Comparison of ENCODE assay signal across 21 cellular contexts in the genomic region with DNA sequence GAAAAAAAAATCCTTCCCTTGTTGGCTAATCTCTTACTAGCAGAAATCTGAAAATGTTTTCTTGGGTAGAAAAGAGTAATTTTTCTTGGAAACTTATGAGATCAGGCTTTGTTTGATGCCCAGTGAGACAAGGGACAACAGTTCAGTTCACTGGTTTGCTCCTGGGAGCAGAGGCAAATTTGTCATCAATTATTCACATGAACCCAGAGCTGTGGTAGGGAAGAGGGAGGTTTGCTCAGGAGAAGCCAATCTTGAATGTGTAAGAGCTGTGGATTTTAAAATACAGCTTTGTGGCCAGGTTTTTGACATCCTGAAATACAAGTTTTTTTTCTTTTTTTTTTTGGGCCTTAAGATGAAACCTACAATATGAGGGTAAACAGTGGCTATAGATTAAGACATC.
DNase-seq lines count a peak whose midpoint lies in the region; ATAC-seq, FAIRE-seq and TF ChIP-seq lines count a peak whose summit lies in the region.
"Had no signal": no experiment of that assay in that cellular context is flagged by ENCODE, and none has a peak within 500 bp of the region (broad histone marks: within the 10 kb centered on the region; RNA-seq: fewer than 3 reads in every experiment).

No MANE protein-coding gene starts in this region.

- no peaks in the 10 kb centered on the region for H3K9me3 ChIP-seq in astrocyte (ENCODE audit: insufficient read depth, low read depth, low read length)
- H3K9me3 ChIP-seq in mesenchymal stem cell (ENCODE audit: control insufficient read depth, low read length) = peaks cover 8% of the 10 kb centered on the region
- no peaks in the 10 kb centered on the region for H3K9me3 ChIP-seq in upper lobe of left lung

- no peak for TF ChIP-seq CTCF in astrocyte (IDR thresholded peaks at IDR 0.05; ENCODE audit: insufficient read depth, low read depth, low read length)
- TF ChIP-seq CTCF in upper lobe of left lung (IDR thresholded peaks at IDR 0.05) = no peak

- ATAC-seq in GM18505 (IDR thresholded peaks at IDR 0.05; ENCODE audit: unreplicated experiment) (no peak), upper lobe of left lung (ENCODE audit: low FRiP score in 2 of 2) (no peak)
- ATAC-seq: HepG2 had no signal

- no peak overlapping the region for H3K23ac ChIP-seq in mesenchymal stem cell (ENCODE audit: low read length in 2 of 2)
- H3K23ac ChIP-seq in mesendoderm (ENCODE audit: low read length) = no peak overlapping the region

- TF ChIP-seq EP300 in upper lobe of left lung (IDR thresholded peaks at IDR 0.05) = no peak

- no peak overlapping the region for H4K8ac ChIP-seq in mesenchymal stem cell (ENCODE audit: low read length)
- H4K8ac ChIP-seq in mesendoderm (ENCODE audit: low read depth, low read length) = no peak overlapping the region

- H3K27me3 ChIP-seq in astrocyte (ENCODE audit: insufficient read depth, low read length) (no peaks in the 10 kb centered on the region), mesenchymal stem cell (ENCODE audit: control insufficient read depth in 1 of 2, insufficient read depth in 1 of 2, low read length in 2 of 2) (no peaks in the 10 kb centered on the region), upper lobe of left lung (no peaks in the 10 kb centered on the region), mesendoderm (ENCODE audit: insufficient read depth, low read length, poor library complexity) (no peaks in the 10 kb centered on the region)
- H3K27me3 ChIP-seq: BLaER1 treated with 17β-estradiol and CSF1 and Interleukin-3, amounts not matched to agents 10 nM and 100 nM had no signal

- H3K4me3 ChIP-seq in astrocyte (ENCODE audit: insufficient read depth, low read depth, low read length) = no peak overlapping the region
- H3K4me3 ChIP-seq in mesenchymal stem cell (ENCODE audit: insufficient read depth in 1 of 2, low read depth in 1 of 2, low read length in 2 of 2) = no peak overlapping the region
- H3K4me3 ChIP-seq in upper lobe of left lung = no peak overlapping the region
- no peak overlapping the region for H3K4me3 ChIP-seq in mesendoderm (ENCODE audit: low read length)
- H3K4me3 ChIP-seq: BLaER1 treated with 17β-estradiol and CSF1 and Interleukin-3, amounts not matched to agents 10 nM and 100 nM had no signal

- no peak overlapping the region for H3K56ac ChIP-seq in mesendoderm (ENCODE audit: low read length)

- H3K4ac ChIP-seq in mesenchymal stem cell (ENCODE audit: low read depth in 1 of 2, low read length in 2 of 2) (no peak overlapping the region), mesendoderm (ENCODE audit: low read depth, low read length) (no peak overlapping the region)

- no peak overlapping the region for H2BK120ac ChIP-seq in mesenchymal stem cell (ENCODE audit: low read depth, low read length)
- H2BK120ac ChIP-seq in mesendoderm (ENCODE audit: low read depth, low read length) = no peak overlapping the region

- no peak overlapping the region for H2BK12ac ChIP-seq in mesenchymal stem cell (ENCODE audit: low read length in 2 of 2)

- H2BK5ac ChIP-seq in mesenchymal stem cell (ENCODE audit: low read depth, low read length, poor library complexity, severe bottlenecking) (no peak overlapping the region), mesendoderm (ENCODE audit: low read length) (no peak overlapping the region)

- H3K4me3 Mint-ChIP-seq in astrocyte (ENCODE audit: unreplicated experiment) = no peak overlapping the region

- H3K79me1 ChIP-seq in mesenchymal stem cell (replicated peaks; ENCODE audit: low read length, poor library complexity, severe bottlenecking) (no peaks in the 10 kb centered on the region), mesendoderm (ENCODE audit: low read length) (no peaks in the 10 kb centered on the region)

- no peaks in the 10 kb centered on the region for H3K27me3 Mint-ChIP-seq in astrocyte (ENCODE audit: low read depth, unreplicated experiment)

- H4K20me1 ChIP-seq in astrocyte (ENCODE audit: insufficient read depth, low read length) = no peaks in the 10 kb centered on the region
- H4K20me1 ChIP-seq: BLaER1 treated with 17β-estradiol and CSF1 and Interleukin-3, amounts not matched to agents 10 nM and 100 nM had no signal

- H3K27ac Mint-ChIP-seq in astrocyte (ENCODE audit: unreplicated experiment) = peak overlapping the region; percentile 64

- H3K4me1 ChIP-seq in astrocyte (ENCODE audit: insufficient read depth, low read length) (peaks cover 19% of the 10 kb centered on the region), mesenchymal stem cell (ENCODE audit: control insufficient read depth, insufficient read depth, low read depth, low read length) (peaks cover 7% of the 10 kb centered on the region), upper lobe of left lung (no peaks in the 10 kb centered on the region), mesendoderm (ENCODE audit: control insufficient read depth, low read depth, low read length) (no peaks in the 10 kb centered on the region)

- H4K5ac ChIP-seq in mesendoderm (ENCODE audit: low read length) = no peak overlapping the region

- DNase-seq in ELR (ENCODE audit: low read depth) (peak; percentile 54), NCI-H146 (lab: John Stamatoyannopoulos, UW) (peak; percentile 16), astrocyte (ENCODE audit: low read depth) (peak; percentile 51), mesenchymal stem cell (no peak), upper lobe of left lung (no peak), GDM1 (lab: John Stamatoyannopoulos, UW) (no peak), mesendoderm (no peak)
- DNase-seq: DND-41, GF-D8, GOT3, NCI-H1048, NCI-H1694, NCI-H510A treated with DMSO at 0.1 percent for 48 hours, NCI-H82, RPMI8226, SIG-M5 had no signal

- H3K14ac ChIP-seq in mesenchymal stem cell (ENCODE audit: low read length in 2 of 2) = no peak overlapping the region

- peaks cover 40% of the 10 kb centered on the region for H3K4me1 Mint-ChIP-seq in astrocyte (ENCODE audit: low read depth, unreplicated experiment)

- TF ChIP-seq POLR2A in GM18505 (IDR thresholded peaks at IDR 0.05; ENCODE audit: borderline replicate concordance, extremely low read depth, insufficient read depth, insufficient read length) (no peak), upper lobe of left lung (IDR thresholded peaks at IDR 0.05) (no peak)

- H3K9me3 Mint-ChIP-seq in astrocyte (ENCODE audit: unreplicated experiment) = peaks cover 3% of the 10 kb centered on the region

- H3K4me2 ChIP-seq in astrocyte (ENCODE audit: low read length) (no peak overlapping the region), mesenchymal stem cell (ENCODE audit: low read length, poor library complexity, severe bottlenecking) (no peak overlapping the region), mesendoderm (ENCODE audit: low read length) (no peak overlapping the region)
- H3K4me2 ChIP-seq: BLaER1 treated with 17β-estradiol and CSF1 and Interleukin-3, amounts not matched to agents 10 nM and 100 nM; KMS-11 had no signal

- FAIRE-seq in astrocyte (lab: Jason Lieb, UNC) = no peak
- FAIRE-seq: A204.1, HepG2 had no signal

- no peaks in the 10 kb centered on the region for H3K79me2 ChIP-seq in astrocyte (ENCODE audit: insufficient read depth, low read length)
- no peaks in the 10 kb centered on the region for H3K79me2 ChIP-seq in mesendoderm (ENCODE audit: control insufficient read depth, insufficient read depth, low read length)

- H4K91ac ChIP-seq in mesenchymal stem cell (ENCODE audit: low read length) = no peak overlapping the region

- H2AFZ ChIP-seq in astrocyte (ENCODE audit: low read depth, low read length) = no peak overlapping the region
- no peak overlapping the region for H2AFZ ChIP-seq in mesenchymal stem cell (ENCODE audit: low read depth, low read length)

- H3K36me3 ChIP-seq in astrocyte (ENCODE audit: insufficient read depth, low read length) (no peaks in the 10 kb centered on the region), mesenchymal stem cell (ENCODE audit: control insufficient read depth in 1 of 2, insufficient read depth in 2 of 2, low read depth in 1 of 2, low read length in 2 of 2) (no peaks in the 10 kb centered on the region), upper lobe of left lung (no peaks in the 10 kb centered on the region), mesendoderm (ENCODE audit: control insufficient read depth, insufficient read depth, low read length) (no peaks in the 10 kb centered on the region)
- H3K36me3 ChIP-seq: BLaER1 treated with 17β-estradiol and CSF1 and Interleukin-3, amounts not matched to agents 10 nM and 100 nM had no signal

- no peaks in the 10 kb centered on the region for H3K36me3 Mint-ChIP-seq in astrocyte (ENCODE audit: low read depth, unreplicated experiment)

- no peak overlapping the region for H3K27ac ChIP-seq in astrocyte (ENCODE audit: low read depth, low read length)
- no peak overlapping the region for H3K27ac ChIP-seq in mesenchymal stem cell (ENCODE audit: low read length, poor library complexity, severe bottlenecking)
- no peak overlapping the region for H3K27ac ChIP-seq in upper lobe of left lung
- no peak overlapping the region for H3K27ac ChIP-seq in mesendoderm (ENCODE audit: low read depth, low read length)
- H3K27ac ChIP-seq: BLaER1 treated with 17β-estradiol and CSF1 and Interleukin-3, amounts not matched to agents 10 nM and 100 nM; KMS-11 had no signal

- H2AK5ac ChIP-seq in mesenchymal stem cell (ENCODE audit: low read length, severe bottlenecking) (peak overlapping the region; percentile 18), mesendoderm (ENCODE audit: low read length) (no peak overlapping the region)

- H3K18ac ChIP-seq in mesenchymal stem cell (ENCODE audit: low read depth in 1 of 2, low read length in 2 of 2) (no peak overlapping the region), mesendoderm (ENCODE audit: low read length) (no peak overlapping the region)

- H3K9ac ChIP-seq in astrocyte (ENCODE audit: low read length) (no peak overlapping the region), mesenchymal stem cell (ENCODE audit: low read length) (no peak overlapping the region), mesendoderm (ENCODE audit: low read length) (no peak overlapping the region)
- H3K9ac ChIP-seq: BLaER1 treated with 17β-estradiol and CSF1 and Interleukin-3, amounts not matched to agents 10 nM and 100 nM; KMS-11 had no signal

- no peak overlapping the region for H2BK15ac ChIP-seq in mesenchymal stem cell (ENCODE audit: low read depth, poor library complexity, severe bottlenecking)
- no peak overlapping the region for H2BK15ac ChIP-seq in mesendoderm (replicated peaks; ENCODE audit: low read depth)

Comparison
In these comparisons a context has a peak if more than half of its experiments do, and no peak if none do; other contexts are left out.
1. DNase-seq: peak in ELR (single experiment), NCI-H146 (single experiment) and astrocyte (single experiment); none in mesenchymal stem cell (single experiment), upper lobe of left lung (0 of 2), GDM1 (single experiment) and mesendoderm (single experiment).